In the genomic region with DNA sequence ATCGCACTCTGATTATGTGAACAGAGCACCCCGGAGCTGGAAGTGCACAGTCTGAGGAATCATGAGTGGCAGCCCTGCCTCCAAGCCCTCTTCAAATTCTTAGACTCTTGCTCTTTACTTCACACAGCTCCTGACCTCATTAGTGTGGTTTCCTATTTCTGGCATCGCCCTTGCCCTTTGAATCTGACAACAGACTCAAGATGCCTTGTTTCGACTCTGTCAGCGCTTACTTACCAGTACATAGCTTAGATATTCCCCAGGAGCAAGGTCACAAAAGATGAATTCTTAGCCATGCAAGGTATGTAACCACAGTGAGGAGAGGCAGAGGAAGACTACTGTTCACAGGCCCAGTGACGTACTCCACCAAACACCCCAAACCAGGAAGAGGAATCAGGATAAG, we compare ENCODE assay signal across 19 cellular contexts.
DNase-seq lines count a peak whose midpoint lies in the region; ATAC-seq and TF ChIP-seq lines count a peak whose summit lies in the region.
"Had no signal": no experiment of that assay in that cellular context is flagged by ENCODE, and none has a peak within 500 bp of the region (broad histone marks: within the 10 kb centered on the region; RNA-seq: fewer than 3 reads in every experiment).

No MANE protein-coding gene starts in this region.

- peaks cover 20% of the 10 kb centered on the region for H3K4me1 ChIP-seq in cardiac muscle cell (ENCODE audit: low read depth)
- peaks cover 8% of the 10 kb centered on the region for H3K4me1 ChIP-seq in right cardiac atrium (ENCODE audit: control insufficient read depth, insufficient read depth, low read length)
- H3K4me1 ChIP-seq: Caco-2, foreskin keratinocyte, transverse colon had no signal

- intact Hi-C loops in right cardiac atrium (cut with DNase I) = loop anchor here in 1 of 4 donors (10.0 kb wide), 1 partner anchor 633 kb away; no protein-coding TSS in a partner anchor

- H3K27me3 Mint-ChIP-seq in activated CD4-positive, alpha-beta memory T cell treated with anti-CD3 and anti-CD28 coated beads, Interleukin-2, amount 10 ng/mL, durations not matched to agents 7 days and 5 days = peaks cover 1% of the 10 kb centered on the region

- 90% methylated on average over 6 of the region's 6 CpGs for WGBS in right cardiac atrium

- peaks cover 4% of the 10 kb centered on the region for H3K4me1 Mint-ChIP-seq in activated CD4-positive, alpha-beta memory T cell treated with anti-CD3 and anti-CD28 coated beads, Interleukin-2, amount 10 ng/mL, durations not matched to agents 7 days and 5 days
- H3K4me1 Mint-ChIP-seq: stimulated activated naive B cell treated with anti-CD40 and anti-IgM and Interleukin-4, amounts not matched to agents 10 μg/mL and 1 μg/mL and 100 μg/mL, for 72 hours had no signal

- H3K9me3 ChIP-seq in cardiac muscle cell (ENCODE audit: low read depth) (no peaks in the 10 kb centered on the region), right cardiac atrium (ENCODE audit: control insufficient read depth, low read length) (no peaks in the 10 kb centered on the region)
- H3K9me3 ChIP-seq: Caco-2, transverse colon had no signal

- CTCF ChIA-PET in activated CD4-positive, alpha-beta memory T cell treated with anti-CD3 and anti-CD28 coated beads, Interleukin-2, amount 10 ng/mL, durations not matched to agents 7 days and 5 days (lab: Charles Lee) = no interaction called here

- H3K27ac ChIP-seq in cardiac muscle cell (no peak overlapping the region), right cardiac atrium (ENCODE audit: low read length) (no peak overlapping the region)
- H3K27ac ChIP-seq: foreskin keratinocyte, transverse colon, WERI-Rb-1 had no signal

- DNase-seq in cardiac muscle cell (ENCODE audit: low read depth in 1 of 2, low spot score in 1 of 2) = peak; percentile 37 to 90
- no peak for DNase-seq in right cardiac atrium
- peak; percentile 17 for DNase-seq in activated CD4-positive, alpha-beta memory T cell treated with anti-CD3 and anti-CD28 coated beads, Interleukin-2, amount 10 ng/mL, durations not matched to agents 7 days and 5 days
- peak; percentile 29 for DNase-seq in iris pigment epithelial cell (ENCODE audit: low read depth)
- DNase-seq in NCI-H2029 treated with DMSO at 0.1 percent for 48 hours (lab: John Stamatoyannopoulos, UW) = no peak
- no peak for DNase-seq in Ammon's horn (ENCODE audit: low spot score)
- no peak for DNase-seq in HUDEP-2 (lab: John Stamatoyannopoulos, UW; ENCODE audit: unreplicated experiment in 76 of 76)
- DNase-seq: activated effector memory CD4-positive, alpha-beta T cell treated with Interleukin-2 at 50 U/mL for 16 hours; Caco-2; cortex of kidney; foreskin keratinocyte; KG1; NCI-H1092 treated with DMSO at 0.1 percent for 48 hours; Right ventricle myocardium superior; stimulated activated naive B cell treated with anti-CD40 and anti-IgM and Interleukin-4, amounts not matched to agents 10 μg/mL and 1 μg/mL and 100 μg/mL, for 72 hours; T-helper 1 cell; transverse colon; WERI-Rb-1 had no signal

- H3K9me3 Mint-ChIP-seq in activated CD4-positive, alpha-beta memory T cell treated with anti-CD3 and anti-CD28 coated beads, Interleukin-2, amount 10 ng/mL, durations not matched to agents 7 days and 5 days = no peaks in the 10 kb centered on the region
- H3K9me3 Mint-ChIP-seq: stimulated activated naive B cell treated with anti-CD40 and anti-IgM and Interleukin-4, amounts not matched to agents 10 μg/mL and 1 μg/mL and 100 μg/mL, for 72 hours had no signal

- H3K27me3 ChIP-seq in cardiac muscle cell (peaks cover 31% of the 10 kb centered on the region), right cardiac atrium (ENCODE audit: control insufficient read depth, insufficient read depth) (no peaks in the 10 kb centered on the region)
- H3K27me3 ChIP-seq: foreskin keratinocyte, transverse colon had no signal

- H3K4me3 ChIP-seq in cardiac muscle cell (no peak overlapping the region), right cardiac atrium (ENCODE audit: low read length) (no peak overlapping the region)
- H3K4me3 ChIP-seq: transverse colon had no signal

- H3K36me3 ChIP-seq in cardiac muscle cell = no peaks in the 10 kb centered on the region
- H3K36me3 ChIP-seq: transverse colon, WERI-Rb-1 had no signal

- POLR2A ChIA-PET in activated CD4-positive, alpha-beta memory T cell treated with anti-CD3 and anti-CD28 coated beads, Interleukin-2, amount 10 ng/mL, durations not matched to agents 7 days and 5 days (lab: Charles Lee) = no interaction called here

- ATAC-seq in right cardiac atrium (no peak), GM19463 (IDR thresholded peaks at IDR 0.05; ENCODE audit: unreplicated experiment) (no peak)
- ATAC-seq: foreskin keratinocyte; stimulated activated naive B cell treated with anti-CD40 and anti-IgM and Interleukin-4, amounts not matched to agents 10 μg/mL and 1 μg/mL and 100 μg/mL, for 72 hours had no signal

- H3K27ac Mint-ChIP-seq in activated CD4-positive, alpha-beta memory T cell treated with anti-CD3 and anti-CD28 coated beads, Interleukin-2, amount 10 ng/mL, durations not matched to agents 7 days and 5 days = no peak overlapping the region
- H3K27ac Mint-ChIP-seq: stimulated activated naive B cell treated with anti-CD40 and anti-IgM and Interleukin-4, amounts not matched to agents 10 μg/mL and 1 μg/mL and 100 μg/mL, for 72 hours had no signal

- no peak for TF ChIP-seq CTCF in cardiac muscle cell (IDR thresholded peaks at IDR 0.05; ENCODE audit: low read depth, low read length)

- H3K4me3 Mint-ChIP-seq in activated CD4-positive, alpha-beta memory T cell treated with anti-CD3 and anti-CD28 coated beads, Interleukin-2, amount 10 ng/mL, durations not matched to agents 7 days and 5 days = no peak overlapping the region
- H3K4me3 Mint-ChIP-seq: stimulated activated naive B cell treated with anti-CD40 and anti-IgM and Interleukin-4, amounts not matched to agents 10 μg/mL and 1 μg/mL and 100 μg/mL, for 72 hours had no signal

- H3K36me3 Mint-ChIP-seq in activated CD4-positive, alpha-beta memory T cell treated with anti-CD3 and anti-CD28 coated beads, Interleukin-2, amount 10 ng/mL, durations not matched to agents 7 days and 5 days (ENCODE audit: low read depth) = no peaks in the 10 kb centered on the region
- H3K36me3 Mint-ChIP-seq: stimulated activated naive B cell treated with anti-CD40 and anti-IgM and Interleukin-4, amounts not matched to agents 10 μg/mL and 1 μg/mL and 100 μg/mL, for 72 hours had no signal

Comparison
In these comparisons a context has a peak if more than half of its experiments do, and no peak if none do; other contexts are left out.
1. DNase-seq: peak in cardiac muscle cell (2 of 2), activated CD4-positive, alpha-beta memory T cell treated with anti-CD3 and anti-CD28 coated beads, Interleukin-2, amount 10 ng/mL, durations not matched to agents 7 days and 5 days (single experiment) and iris pigment epithelial cell (single experiment); none in right cardiac atrium (0 of 3), NCI-H2029 treated with DMSO at 0.1 percent for 48 hours (single experiment), Ammon's horn (single experiment) and HUDEP-2 (0 of 76).